Comparison of ENCODE assay signal across 9 cellular contexts in genomic region chr17:42118545-42118944, GRCh38. TPM values are rescaled to one million over a fixed set of nuclear protein-coding genes. Genes with fewer than 3 reads are reported as not detected.
DNase-seq lines count a peak whose midpoint lies in the region; ATAC-seq and TF ChIP-seq lines count a peak whose summit lies in the region.
"Had no signal": no experiment of that assay in that cellular context is flagged by ENCODE, and none has a peak within 500 bp of the region (broad histone marks: within the 10 kb centered on the region; RNA-seq: fewer than 3 reads in every experiment).

No MANE protein-coding gene starts in this region.

- H3K36me3 ChIP-seq in KMS-11 (ENCODE audit: insufficient read depth) (no peaks in the 10 kb centered on the region), gastroesophageal sphincter (peaks cover 0 to 51% of the 10 kb centered on the region in 2 donors)

- peaks cover 28% of the 10 kb centered on the region for H3K36me3 Mint-ChIP-seq in activated CD4-positive, alpha-beta T cell treated with anti-CD3 and anti-CD28 coated beads, Interleukin-2, amount 10 ng/mL, durations not matched to agents 7 days and 5 days (ENCODE audit: low read depth)

- H3K27ac Mint-ChIP-seq in activated CD4-positive, alpha-beta T cell treated with anti-CD3 and anti-CD28 coated beads, Interleukin-2, amount 10 ng/mL, durations not matched to agents 7 days and 5 days: no peak overlapping the region

- H3K27ac ChIP-seq in KMS-11 (no peak overlapping the region), gastroesophageal sphincter (no peak overlapping the region)
- H3K27ac ChIP-seq: C4-2B had no signal

- H3K27me3 ChIP-seq in KMS-11 (ENCODE audit: insufficient read depth, low read depth) (no peaks in the 10 kb centered on the region), gastroesophageal sphincter (no peaks in the 10 kb centered on the region)

- peaks cover 50% of the 10 kb centered on the region for H3K4me1 Mint-ChIP-seq in activated CD4-positive, alpha-beta T cell treated with anti-CD3 and anti-CD28 coated beads, Interleukin-2, amount 10 ng/mL, durations not matched to agents 7 days and 5 days

- no peak for ATAC-seq in gastroesophageal sphincter
- ATAC-seq in HG02610 (IDR thresholded peaks at IDR 0.05; ENCODE audit: unreplicated experiment): no peak

- no peak overlapping the region for H2AFZ ChIP-seq in KMS-11 (ENCODE audit: low read depth)

- H3K9ac ChIP-seq in KMS-11: no peak overlapping the region

- no peak overlapping the region for H3K4me3 ChIP-seq in KMS-11 (IDR thresholded peaks at IDR 0.05; ENCODE audit: insufficient read depth, low read depth, low read length)
- no peak overlapping the region for H3K4me3 ChIP-seq in fibroblast of villous mesenchyme (ENCODE audit: low read depth, low read length)
- H3K4me3 ChIP-seq in gastroesophageal sphincter: no peak overlapping the region

- H3K4me1 ChIP-seq in KMS-11 (ENCODE audit: low read depth, poor library complexity, severe bottlenecking) (peaks cover 40% of the 10 kb centered on the region), gastroesophageal sphincter (peaks cover 0 to 58% (median 11%) of the 10 kb centered on the region in 3 donors)

- WGBS in gastroesophageal sphincter (ENCODE audit: low coverage in 1 of 2), 2 donors: 50 to 70% methylated on average over 1 to 2 of the region's 2 CpGs

- CTCF ChIA-PET in activated CD4-positive, alpha-beta T cell treated with anti-CD3 and anti-CD28 coated beads, Interleukin-2, amount 10 ng/mL, durations not matched to agents 7 days and 5 days (lab: Charles Lee): interaction anchor here (0.9 to 4.2 kb wide), 12 partner anchors 8 to 155 kb away, joined by 3 to 16 read pairs (median 3); partner anchors contain the start of genes DNAJC7 and NKIRAS2

- H3K9me3 Mint-ChIP-seq in activated CD4-positive, alpha-beta T cell treated with anti-CD3 and anti-CD28 coated beads, Interleukin-2, amount 10 ng/mL, durations not matched to agents 7 days and 5 days: no peaks in the 10 kb centered on the region

- no peaks in the 10 kb centered on the region for H3K9me3 ChIP-seq in gastroesophageal sphincter

- TF ChIP-seq POLR2A in gastroesophageal sphincter (IDR thresholded peaks at IDR 0.05): no peak

- no peaks in the 10 kb centered on the region for H3K27me3 Mint-ChIP-seq in activated CD4-positive, alpha-beta T cell treated with anti-CD3 and anti-CD28 coated beads, Interleukin-2, amount 10 ng/mL, durations not matched to agents 7 days and 5 days

- no peak overlapping the region for H3K4me2 ChIP-seq in KMS-11

- DNase-seq in NCI-H1092 treated with DMSO at 0.1 percent for 48 hours (lab: John Stamatoyannopoulos, UW) (peak; percentile 4), NCI-H1092 (lab: John Stamatoyannopoulos, UW) (no peak), fibroblast of villous mesenchyme (ENCODE audit: low read depth) (peak; percentile 34)
- DNase-seq in activated CD4-positive, alpha-beta T cell treated with anti-CD3 and anti-CD28 coated beads, Interleukin-2, amount 10 ng/mL, durations not matched to agents 7 days and 5 days: peak; percentile 63
- peak; percentile 12 for DNase-seq in stimulated activated naive CD4-positive, alpha-beta T cell treated with Interleukin-2 at 50 U/mL for 16 hours (lab: John Stamatoyannopoulos, UW)

- H3K4me3 Mint-ChIP-seq in activated CD4-positive, alpha-beta T cell treated with anti-CD3 and anti-CD28 coated beads, Interleukin-2, amount 10 ng/mL, durations not matched to agents 7 days and 5 days: peak overlapping the region; percentile 35

- TF ChIP-seq CTCF in KMS-11 (conservative IDR thresholded peaks at IDR 0.05; ENCODE audit: low read depth, low read length): peak; percentile 82
- peak; percentile 54 for TF ChIP-seq CTCF in fibroblast of villous mesenchyme (IDR thresholded peaks at IDR 0.05; ENCODE audit: insufficient read depth, low read depth, low read length)
- peak in 1 of 4 experiments; percentile 33 for TF ChIP-seq CTCF in gastroesophageal sphincter (IDR thresholded peaks at IDR 0.05)

- POLR2A ChIA-PET in activated CD4-positive, alpha-beta T cell treated with anti-CD3 and anti-CD28 coated beads, Interleukin-2, amount 10 ng/mL, durations not matched to agents 7 days and 5 days (lab: Charles Lee): interaction anchor here (1.0 kb wide), 1 partner anchor 101 kb away, joined by 3 read pairs; the partner anchor contains the start of gene DNAJC7

- no peak for TF ChIP-seq EP300 in gastroesophageal sphincter (IDR thresholded peaks at IDR 0.05)

- H4K20me1 ChIP-seq in KMS-11 (ENCODE audit: insufficient read depth): no peaks in the 10 kb centered on the region

- H3K79me2 ChIP-seq in KMS-11 (ENCODE audit: insufficient read depth, low read depth): no peaks in the 10 kb centered on the region

RNA-seq across cellular contexts. Expression of gene KAT2A, which starts 2.6 kb away (rescaled TPM):
- 10 to 100 TPM; 47.9 to 48.3 TPM for total RNA-seq in activated CD4-positive, alpha-beta T cell treated with anti-CD3 and anti-CD28 coated beads, Interleukin-2, amount 10 ng/mL, durations not matched to agents 7 days and 5 days
- total RNA-seq in fibroblast of villous mesenchyme: 10.6 and 13.0 TPM in 2 replicates
- 10 to 100 TPM; 10.3 to 51.2 (median 19.3) TPM for total RNA-seq in gastroesophageal sphincter

RNA-seq across cellular contexts. Expression of gene HSPB9, which starts 4.1 kb away (rescaled TPM):
- total RNA-seq in activated CD4-positive, alpha-beta T cell treated with anti-CD3 and anti-CD28 coated beads, Interleukin-2, amount 10 ng/mL, durations not matched to agents 7 days and 5 days: not detected
- total RNA-seq in fibroblast of villous mesenchyme (not detected in 2 replicates), gastroesophageal sphincter (not detected)

RNA-seq across cellular contexts. Expression of gene DHX58, which starts 6.0 kb away (rescaled TPM):
- 10 to 100 TPM; 52.4 to 54.3 TPM for total RNA-seq in activated CD4-positive, alpha-beta T cell treated with anti-CD3 and anti-CD28 coated beads, Interleukin-2, amount 10 ng/mL, durations not matched to agents 7 days and 5 days
- total RNA-seq in fibroblast of villous mesenchyme: 9.0 and 12.1 TPM in 2 replicates
- total RNA-seq in gastroesophageal sphincter: 10 to 100 TPM; 11.3 to 21.3 (median 13.9) TPM

RNA-seq across cellular contexts. Expression of gene ZNF385C, which starts 20.3 kb away (rescaled TPM):
- not detected for total RNA-seq in activated CD4-positive, alpha-beta T cell treated with anti-CD3 and anti-CD28 coated beads, Interleukin-2, amount 10 ng/mL, durations not matched to agents 7 days and 5 days
- total RNA-seq in fibroblast of villous mesenchyme (not detected in 2 replicates), gastroesophageal sphincter (not detected)

RNA-seq across cellular contexts. Expression of gene RAB5C, which starts 36.2 kb away (rescaled TPM):
- total RNA-seq in activated CD4-positive, alpha-beta T cell treated with anti-CD3 and anti-CD28 coated beads, Interleukin-2, amount 10 ng/mL, durations not matched to agents 7 days and 5 days: 100 to 1,000 TPM in 1 of 2 experiments, 10 to 100 TPM in 1; 97.1 to 108 TPM
- total RNA-seq in fibroblast of villous mesenchyme (68.0 and 83.3 TPM in 2 replicates), gastroesophageal sphincter (100 to 1,000 TPM in 3 of 4 donors, 10 to 100 TPM in 1; 91.7 to 122 (median 108) TPM)
